33 cellular contexts compared by ENCODE assay signal in the genomic region with DNA sequence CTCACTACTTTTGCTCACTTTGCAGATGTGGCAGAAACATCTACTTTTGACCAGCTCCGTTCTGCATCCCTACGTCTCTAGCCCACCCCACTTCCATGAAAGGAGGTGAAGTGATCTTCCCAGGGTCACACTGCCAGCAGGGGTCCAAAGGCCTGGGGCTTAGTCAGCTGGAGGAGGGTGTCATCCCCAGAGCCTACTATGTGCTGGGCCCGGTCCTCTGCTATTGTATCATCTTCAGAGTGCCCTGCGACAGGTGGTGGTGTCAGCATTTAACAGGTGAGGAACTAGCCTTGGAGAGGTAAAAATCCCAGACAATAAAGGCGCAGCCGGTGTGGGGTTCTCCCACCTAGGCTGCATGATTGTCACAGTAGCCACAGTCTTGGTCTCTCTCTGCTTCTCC. TPM values are rescaled to one million over a fixed set of nuclear protein-coding genes. Genes with fewer than 3 reads are reported as not detected.
"Had no signal": no experiment of that assay in that cellular context is flagged by ENCODE, and none has a peak within 500 bp of the region (broad histone marks: within the 10 kb centered on the region; RNA-seq: fewer than 3 reads in every experiment).

No MANE protein-coding gene starts in this region.

- H3K4me1 ChIP-seq: foreskin keratinocyte had no signal

- H3K9me3 Mint-ChIP-seq: activated B cell treated with CpG ODN at 0.5 μM for 24 hours; activated CD8-positive, alpha-beta T cell treated with anti-CD3 and anti-CD28 coated beads for 36 hours; activated T-cell treated with anti-CD3 and anti-CD28 coated beads, Interleukin-2, amount 50 U/mL, for 4 hours; activated T-helper 17 cell treated with anti-CD3 and anti-CD28 coated beads, Interleukin-2, amount 50 U/mL, for 72 hours; central memory CD8-positive, alpha-beta T cell; dendritic cell treated with granulocyte-macrophage colony-stimulating factor and Interleukin-4, amounts not matched to agents 40 ng/mL and 50 ng/mL, for 4 days; effector memory CD8-positive, alpha-beta T cell had no signal

- FAIRE-seq: astrocyte, bronchial epithelial cell had no signal

- H3K27ac ChIP-seq: brain microvascular endothelial cell, coronary artery, dorsolateral prefrontal cortex, esophagus muscularis mucosa, foreskin keratinocyte, gastrocnemius medialis, heart right ventricle, WERI-Rb-1 had no signal

- H3K27ac Mint-ChIP-seq: activated B cell treated with CpG ODN at 0.5 μM for 24 hours; activated CD8-positive, alpha-beta T cell treated with anti-CD3 and anti-CD28 coated beads for 36 hours; activated naive CD8-positive, alpha-beta T cell; activated T-helper 17 cell treated with anti-CD3 and anti-CD28 coated beads, Interleukin-2, amount 50 U/mL, for 72 hours; dendritic cell treated with granulocyte-macrophage colony-stimulating factor and Interleukin-4, amounts not matched to agents 40 ng/mL and 50 ng/mL, for 4 days; T-helper 2 cell treated with Interferon-gamma antibody and Interleukin-4, amounts not matched to agents 5 μg/mL and 100 μg/mL, for 36 hours had no signal

- H3K36me3 ChIP-seq: brain microvascular endothelial cell, esophagus muscularis mucosa, gastrocnemius medialis, heart right ventricle, WERI-Rb-1 had no signal

- H3K4me3 Mint-ChIP-seq: activated B cell treated with CpG ODN at 0.5 μM for 24 hours; activated CD8-positive, alpha-beta T cell treated with anti-CD3 and anti-CD28 coated beads for 36 hours; activated naive CD8-positive, alpha-beta T cell; activated T-cell treated with anti-CD3 and anti-CD28 coated beads, Interleukin-2, amount 50 U/mL, for 4 hours; activated T-helper 17 cell treated with anti-CD3 and anti-CD28 coated beads, Interleukin-2, amount 50 U/mL, for 72 hours; central memory CD8-positive, alpha-beta T cell; dendritic cell treated with granulocyte-macrophage colony-stimulating factor and Interleukin-4, amounts not matched to agents 40 ng/mL and 50 ng/mL, for 4 days; effector memory CD8-positive, alpha-beta T cell; T-helper 17 cell; T-helper 2 cell treated with Interferon-gamma antibody and Interleukin-4, amounts not matched to agents 5 μg/mL and 100 μg/mL, for 36 hours had no signal

- H3K4me3 ChIP-seq: coronary artery, dorsolateral prefrontal cortex, esophagus muscularis mucosa, gastrocnemius medialis, heart right ventricle had no signal

- DNase-seq: activated B cell treated with CpG ODN at 0.5 μM for 24 hours; activated CD4-positive, alpha-beta T cell treated with anti-CD3 and anti-CD28 coated beads for 48 hours; activated CD4-positive, alpha-beta T cell treated with anti-CD3 and anti-CD28 coated beads, Interleukin-2, amount 50 U/mL, for 1 hour; activated CD4-positive, alpha-beta T cell treated with anti-CD3 and anti-CD28 coated beads, Interleukin-2, amount 50 U/mL, for 48 hours; activated CD8-positive, alpha-beta memory T cell treated with anti-CD3 and anti-CD28 coated beads for 24 hours; activated CD8-positive, alpha-beta T cell treated with anti-CD3 and anti-CD28 coated beads for 36 hours; activated effector memory CD4-positive, alpha-beta T cell treated with Interleukin-2 at 50 U/mL for 16 hours; activated gamma-delta T cell treated with Interleukin-2 at 50 U/mL for 16 hours; activated naive CD4-positive, alpha-beta T cell treated with anti-CD3 and anti-CD28 coated beads, Interleukin-2, amount 50 U/mL, for 16 hours; activated naive CD4-positive, alpha-beta T cell treated with Interleukin-2 at 50 U/mL for 16 hours; activated T-cell treated with anti-CD3 and anti-CD28 coated beads, Interleukin-2, amount 50 U/mL, for 4 hours; amniotic stem cell; anterior cingulate cortex; brain microvascular endothelial cell; dorsolateral prefrontal cortex; effector memory CD8-positive, alpha-beta T cell; erythroblast; foreskin keratinocyte; gastrocnemius medialis; heart right ventricle; T-helper 17 cell; T1000; WERI-Rb-1 had no signal

- H3K36me3 Mint-ChIP-seq: activated naive CD8-positive, alpha-beta T cell had no signal

- H3K9me3 ChIP-seq: esophagus muscularis mucosa, gastrocnemius medialis, heart right ventricle had no signal

RNA-seq across cellular contexts. Expression of a gene that starts 5.6 kb away (rescaled TPM):
- total RNA-seq: activated B cell treated with CpG ODN at 0.5 μM for 24 hours; activated CD8-positive, alpha-beta T cell treated with anti-CD3 and anti-CD28 coated beads for 36 hours; activated T-cell treated with anti-CD3 and anti-CD28 coated beads, Interleukin-2, amount 50 U/mL, for 4 hours; astrocyte; bronchial epithelial cell; cardiac septum; esophagus muscularis mucosa; foreskin keratinocyte; gastrocnemius medialis; heart right ventricle had no signal
- polyA plus RNA-seq: foreskin keratinocyte, heart right ventricle had no signal

RNA-seq across cellular contexts. Expression of a gene that starts 12.7 kb away (rescaled TPM):
- total RNA-seq: activated B cell treated with CpG ODN at 0.5 μM for 24 hours; activated CD8-positive, alpha-beta T cell treated with anti-CD3 and anti-CD28 coated beads for 36 hours; activated T-helper 17 cell treated with anti-CD3 and anti-CD28 coated beads, Interleukin-2, amount 50 U/mL, for 72 hours; astrocyte; cardiac septum; T-helper 17 cell had no signal

RNA-seq across cellular contexts. Expression of a gene that starts 46.2 kb away (rescaled TPM):
- total RNA-seq: activated B cell treated with CpG ODN at 0.5 μM for 24 hours; activated CD8-positive, alpha-beta T cell treated with anti-CD3 and anti-CD28 coated beads for 36 hours; activated T-helper 17 cell treated with anti-CD3 and anti-CD28 coated beads, Interleukin-2, amount 50 U/mL, for 72 hours; cardiac septum; T-helper 17 cell had no signal
